In genomic region chr13:75779393-75779792, GRCh38 we compare ENCODE assay signal across 32 cellular contexts.
"Had no signal": no experiment of that assay in that cellular context is flagged by ENCODE, and none has a peak within 500 bp of the region (broad histone marks: within the 10 kb centered on the region; RNA-seq: fewer than 3 reads in every experiment).

No MANE protein-coding gene starts in this region.

- H3K4me3 ChIP-seq: coronary artery, dorsolateral prefrontal cortex, esophagus muscularis mucosa, gastrocnemius medialis, heart left ventricle had no signal

- H3K4me3 Mint-ChIP-seq: activated B cell treated with CpG ODN at 0.5 μM for 24 hours; activated CD8-positive, alpha-beta T cell treated with anti-CD3 and anti-CD28 coated beads for 36 hours; activated naive CD8-positive, alpha-beta T cell; activated T-cell treated with anti-CD3 and anti-CD28 coated beads, Interleukin-2, amount 50 U/mL, for 4 hours; activated T-helper 17 cell treated with anti-CD3 and anti-CD28 coated beads, Interleukin-2, amount 50 U/mL, for 72 hours; central memory CD8-positive, alpha-beta T cell; dendritic cell treated with granulocyte-macrophage colony-stimulating factor and Interleukin-4, amounts not matched to agents 40 ng/mL and 50 ng/mL, for 4 days; T-helper 17 cell; T-helper 2 cell treated with Interferon-gamma antibody and Interleukin-4, amounts not matched to agents 5 μg/mL and 100 μg/mL, for 36 hours had no signal

- H3K9me3 ChIP-seq: gastrocnemius medialis had no signal

- H3K27ac Mint-ChIP-seq: activated B cell treated with CpG ODN at 0.5 μM for 24 hours; activated CD8-positive, alpha-beta T cell treated with anti-CD3 and anti-CD28 coated beads for 36 hours; activated naive CD8-positive, alpha-beta T cell; activated T-helper 17 cell treated with anti-CD3 and anti-CD28 coated beads, Interleukin-2, amount 50 U/mL, for 72 hours; dendritic cell treated with granulocyte-macrophage colony-stimulating factor and Interleukin-4, amounts not matched to agents 40 ng/mL and 50 ng/mL, for 4 days; T-helper 17 cell; T-helper 2 cell treated with Interferon-gamma antibody and Interleukin-4, amounts not matched to agents 5 μg/mL and 100 μg/mL, for 36 hours had no signal

- ATAC-seq: activated CD4-positive, CD25-positive, alpha-beta regulatory T cell treated with anti-CD3 and anti-CD28 coated beads, Interleukin-2, amount 50 U/mL, for 24 hours; activated CD8-positive, alpha-beta T cell treated with anti-CD3 and anti-CD28 coated beads for 36 hours; activated T-cell treated with anti-CD3 and anti-CD28 coated beads, Interleukin-2, amount 50 U/mL, for 4 hours; activated T-helper 17 cell treated with anti-CD3 and anti-CD28 coated beads, Interleukin-2, amount 50 U/mL, for 72 hours; foreskin keratinocyte; gastrocnemius medialis; heart left ventricle; T-helper 17 cell had no signal

- H3K27me3 ChIP-seq: brain microvascular endothelial cell, dorsolateral prefrontal cortex, esophagus muscularis mucosa, foreskin keratinocyte, gastrocnemius medialis, heart left ventricle had no signal

- DNase-seq: activated B cell treated with CpG ODN at 0.5 μM for 24 hours; activated CD4-positive, alpha-beta T cell treated with anti-CD3 and anti-CD28 coated beads for 48 hours; activated CD4-positive, alpha-beta T cell treated with anti-CD3 and anti-CD28 coated beads, Interleukin-2, amount 50 U/mL, for 1 hour; activated CD4-positive, alpha-beta T cell treated with anti-CD3 and anti-CD28 coated beads, Interleukin-2, amount 50 U/mL, for 48 hours; activated CD8-positive, alpha-beta memory T cell treated with anti-CD3 and anti-CD28 coated beads for 24 hours; activated CD8-positive, alpha-beta T cell treated with anti-CD3 and anti-CD28 coated beads for 36 hours; activated effector memory CD4-positive, alpha-beta T cell treated with Interleukin-2 at 50 U/mL for 16 hours; activated gamma-delta T cell treated with Interleukin-2 at 50 U/mL for 16 hours; activated naive CD4-positive, alpha-beta T cell treated with anti-CD3 and anti-CD28 coated beads, Interleukin-2, amount 50 U/mL, for 16 hours; activated naive CD4-positive, alpha-beta T cell treated with Interleukin-2 at 50 U/mL for 16 hours; activated T-cell treated with anti-CD3 and anti-CD28 coated beads, Interleukin-2, amount 50 U/mL, for 4 hours; amniotic stem cell; anterior cingulate cortex; brain microvascular endothelial cell; dorsolateral prefrontal cortex; effector memory CD4-positive, alpha-beta T cell; erythroblast; foreskin keratinocyte; gastrocnemius medialis; glutamatergic neuron; heart left ventricle; T-helper 17 cell; T1000; WERI-Rb-1 had no signal

- H3K27ac ChIP-seq: brain microvascular endothelial cell, coronary artery, dorsolateral prefrontal cortex, esophagus muscularis mucosa, foreskin keratinocyte, heart left ventricle, WERI-Rb-1 had no signal

- H3K9me3 Mint-ChIP-seq: activated T-helper 17 cell treated with anti-CD3 and anti-CD28 coated beads, Interleukin-2, amount 50 U/mL, for 72 hours had no signal

- H3K36me3 ChIP-seq: esophagus muscularis mucosa, gastrocnemius medialis, heart left ventricle, WERI-Rb-1 had no signal

- H3K27me3 Mint-ChIP-seq: activated B cell treated with CpG ODN at 0.5 μM for 24 hours; activated CD8-positive, alpha-beta T cell treated with anti-CD3 and anti-CD28 coated beads for 36 hours; activated naive CD8-positive, alpha-beta T cell; activated T-helper 17 cell treated with anti-CD3 and anti-CD28 coated beads, Interleukin-2, amount 50 U/mL, for 72 hours; central memory CD8-positive, alpha-beta T cell; dendritic cell treated with granulocyte-macrophage colony-stimulating factor and Interleukin-4, amounts not matched to agents 40 ng/mL and 50 ng/mL, for 4 days; T-helper 17 cell had no signal

- H3K4me1 Mint-ChIP-seq: activated B cell treated with CpG ODN at 0.5 μM for 24 hours; activated T-helper 17 cell treated with anti-CD3 and anti-CD28 coated beads, Interleukin-2, amount 50 U/mL, for 72 hours; central memory CD8-positive, alpha-beta T cell; T-helper 17 cell had no signal
